In the genomic region with DNA sequence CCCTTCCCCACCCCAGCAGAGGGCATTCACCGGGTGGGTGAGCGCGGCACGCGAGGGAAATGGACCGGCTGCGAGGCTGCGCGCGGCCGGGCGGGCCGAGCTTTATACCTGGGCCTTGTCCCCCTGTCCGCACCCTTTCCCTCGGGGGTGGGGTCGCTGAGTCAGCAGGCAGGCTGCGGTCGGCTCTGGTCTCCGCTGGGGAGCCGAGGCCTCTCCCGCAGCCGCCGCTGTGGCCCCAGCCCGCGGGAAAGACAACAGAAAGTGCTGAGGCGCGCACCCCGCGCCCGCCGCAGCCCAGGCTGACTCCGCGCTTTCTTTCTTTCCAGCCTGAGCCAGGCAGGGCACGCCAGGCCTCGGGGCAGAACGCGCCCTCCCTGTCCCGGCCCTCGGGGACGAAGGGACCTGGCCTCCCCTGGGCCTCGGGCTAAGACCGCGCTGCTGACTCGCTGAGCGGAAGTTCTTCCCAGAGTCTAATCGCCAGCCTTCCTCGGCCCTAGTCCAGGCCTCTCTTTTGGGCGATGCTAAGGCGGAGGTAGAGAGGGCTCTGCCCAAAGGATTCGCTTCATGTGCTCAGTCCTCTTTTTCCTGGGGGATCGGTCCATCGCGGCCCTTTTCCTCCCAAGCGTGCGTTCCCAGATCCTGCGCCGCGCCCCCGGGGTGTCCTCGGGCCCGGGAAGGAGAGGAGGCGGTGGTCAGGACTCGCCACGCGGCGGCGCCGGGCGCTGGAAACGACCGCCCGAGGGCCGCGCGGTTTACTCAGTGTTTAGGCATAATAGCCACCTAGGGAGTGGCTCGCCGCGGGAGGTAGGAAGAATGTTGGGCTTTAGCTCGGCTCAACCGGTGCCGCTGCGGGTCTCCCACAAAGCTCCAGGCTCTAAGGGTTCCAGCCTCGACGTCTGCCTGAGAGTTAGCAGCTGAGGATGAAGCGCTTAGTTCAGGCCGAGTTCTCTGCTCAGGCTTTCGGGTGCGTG, we compare ENCODE assay signal across 1 cellular context.
TF ChIP-seq lines count a peak whose summit lies in the region.

A gene with protein sequence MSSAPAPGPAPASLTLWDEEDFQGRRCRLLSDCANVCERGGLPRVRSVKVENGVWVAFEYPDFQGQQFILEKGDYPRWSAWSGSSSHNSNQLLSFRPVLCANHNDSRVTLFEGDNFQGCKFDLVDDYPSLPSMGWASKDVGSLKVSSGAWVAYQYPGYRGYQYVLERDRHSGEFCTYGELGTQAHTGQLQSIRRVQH (minus strand): TSS at position 78 of the 971 bp plus-strand sequence. CDS start 246 bp downstream, outside the sequence.

TF ChIP-seq in HepG2, 621 proteins besides CTCF, POLR2A, EP300 and RAD21 (continued from another document):
- TF ChIP-seq, protein P1, sequence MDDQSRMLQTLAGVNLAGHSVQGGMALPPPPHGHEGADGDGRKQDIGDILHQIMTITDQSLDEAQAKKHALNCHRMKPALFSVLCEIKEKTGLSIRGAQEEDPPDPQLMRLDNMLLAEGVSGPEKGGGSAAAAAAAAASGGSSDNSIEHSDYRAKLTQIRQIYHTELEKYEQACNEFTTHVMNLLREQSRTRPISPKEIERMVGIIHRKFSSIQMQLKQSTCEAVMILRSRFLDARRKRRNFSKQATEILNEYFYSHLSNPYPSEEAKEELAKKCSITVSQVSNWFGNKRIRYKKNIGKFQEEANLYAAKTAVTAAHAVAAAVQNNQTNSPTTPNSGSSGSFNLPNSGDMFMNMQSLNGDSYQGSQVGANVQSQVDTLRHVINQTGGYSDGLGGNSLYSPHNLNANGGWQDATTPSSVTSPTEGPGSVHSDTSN (CRISPR knock-in tag; IDR thresholded peaks at IDR 0.05; ENCODE audit: borderline replicate concordance) = no peak
- TF ChIP-seq, protein P2, sequence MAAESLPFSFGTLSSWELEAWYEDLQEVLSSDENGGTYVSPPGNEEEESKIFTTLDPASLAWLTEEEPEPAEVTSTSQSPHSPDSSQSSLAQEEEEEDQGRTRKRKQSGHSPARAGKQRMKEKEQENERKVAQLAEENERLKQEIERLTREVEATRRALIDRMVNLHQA (CRISPR knock-in tag; IDR thresholded peaks at IDR 0.05) = no peak
- TF ChIP-seq HNF4G (IDR thresholded peaks at IDR 0.05; ENCODE audit: borderline replicate concordance, low read depth, low read length) = no peak
- no peak for TF ChIP-seq HNF4G (CRISPR knock-in tag; IDR thresholded peaks at IDR 0.05; ENCODE audit: borderline replicate concordance, low read depth)
- TF ChIP-seq ZNF136 (CRISPR knock-in tag; IDR thresholded peaks at IDR 0.05; ENCODE audit: low read depth) = no peak
TF ChIP-seq in HepG2: peak in this region for 21.
